ENCODE assay signal across 10 cellular contexts in the genomic region with DNA sequence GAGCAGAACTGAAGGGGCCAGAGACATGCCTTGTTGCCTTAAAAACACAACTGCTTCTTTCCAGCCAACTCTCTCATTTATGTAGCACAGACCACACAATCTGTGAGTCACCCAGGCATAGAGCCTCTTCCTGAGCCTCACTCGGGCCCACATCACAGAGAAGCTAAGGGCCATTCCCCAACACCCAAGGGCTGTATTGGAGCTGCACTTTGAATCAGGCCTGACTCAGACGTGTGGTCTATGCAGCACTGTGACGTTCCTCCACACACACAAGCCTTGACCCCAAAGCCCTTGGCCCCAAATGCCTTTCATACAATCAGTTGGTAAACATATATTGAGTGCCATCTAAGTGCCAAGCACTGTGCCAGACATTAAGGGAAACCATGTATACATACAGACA.
DNase-seq lines count a peak whose midpoint lies in the region; ATAC-seq and TF ChIP-seq lines count a peak whose summit lies in the region.
"Had no signal": no experiment of that assay in that cellular context is flagged by ENCODE, and none has a peak within 500 bp of the region (broad histone marks: within the 10 kb centered on the region; RNA-seq: fewer than 3 reads in every experiment).

No MANE protein-coding gene starts in this region.

- no peaks in the 10 kb centered on the region for H3K4me1 Mint-ChIP-seq in activated CD8-positive, alpha-beta T cell treated with anti-CD3 and anti-CD28 coated beads for 36 hours (ENCODE audit: low read depth)
- H3K4me1 Mint-ChIP-seq in activated CD8-positive, alpha-beta T cell treated with anti-CD3 and anti-CD28 coated beads, Interleukin-2, amount 10 ng/mL, durations not matched to agents 7 days and 5 days (ENCODE audit: low read depth) = no peaks in the 10 kb centered on the region
- peaks cover 6% of the 10 kb centered on the region for H3K4me1 Mint-ChIP-seq in activated T-helper 17 cell treated with anti-CD3 and anti-CD28 coated beads, Interleukin-2, amount 50 U/mL, for 72 hours

- no peak overlapping the region for H3K4me3 Mint-ChIP-seq in activated CD8-positive, alpha-beta T cell treated with anti-CD3 and anti-CD28 coated beads for 36 hours
- no peak overlapping the region for H3K4me3 Mint-ChIP-seq in activated CD8-positive, alpha-beta T cell treated with anti-CD3 and anti-CD28 coated beads, Interleukin-2, amount 10 ng/mL, durations not matched to agents 7 days and 5 days
- peak overlapping the region; percentile 38 for H3K4me3 Mint-ChIP-seq in activated T-helper 17 cell treated with anti-CD3 and anti-CD28 coated beads, Interleukin-2, amount 50 U/mL, for 72 hours
- H3K4me3 Mint-ChIP-seq: activated naive CD8-positive, alpha-beta T cell had no signal

- POLR2A ChIA-PET in activated CD8-positive, alpha-beta T cell treated with anti-CD3 and anti-CD28 coated beads for 36 hours (lab: Charles Lee) = no interaction called here
- POLR2A ChIA-PET in activated CD8-positive, alpha-beta T cell treated with anti-CD3 and anti-CD28 coated beads, Interleukin-2, amount 10 ng/mL, durations not matched to agents 7 days and 5 days (lab: Charles Lee) = no interaction called here

- peaks cover 1% of the 10 kb centered on the region for H3K9me3 Mint-ChIP-seq in activated CD8-positive, alpha-beta T cell treated with anti-CD3 and anti-CD28 coated beads for 36 hours
- no peaks in the 10 kb centered on the region for H3K9me3 Mint-ChIP-seq in activated CD8-positive, alpha-beta T cell treated with anti-CD3 and anti-CD28 coated beads, Interleukin-2, amount 10 ng/mL, durations not matched to agents 7 days and 5 days (ENCODE audit: insufficient read depth)
- H3K9me3 Mint-ChIP-seq in activated T-helper 17 cell treated with anti-CD3 and anti-CD28 coated beads, Interleukin-2, amount 50 U/mL, for 72 hours = peaks cover under 1% of the 10 kb centered on the region

- peak; percentile 69 for ATAC-seq in activated CD8-positive, alpha-beta T cell treated with anti-CD3 and anti-CD28 coated beads for 36 hours
- ATAC-seq in activated CD8-positive, alpha-beta T cell treated with anti-CD3 and anti-CD28 coated beads, Interleukin-2, amount 10 ng/mL, durations not matched to agents 7 days and 5 days = no peak
- ATAC-seq in HG02763 (IDR thresholded peaks at IDR 0.05; ENCODE audit: unreplicated experiment) (peak; percentile 70), psoas muscle (no peak)
- peak; percentile 99 for ATAC-seq in activated T-helper 17 cell treated with anti-CD3 and anti-CD28 coated beads, Interleukin-2, amount 50 U/mL, for 72 hours (replicated peaks)

- TF ChIP-seq CTCF in activated CD8-positive, alpha-beta T cell treated with anti-CD3 and anti-CD28 coated beads for 36 hours (IDR thresholded peaks at IDR 0.05) = no peak
- no peak for TF ChIP-seq CTCF in psoas muscle (IDR thresholded peaks at IDR 0.05)

- CTCF ChIA-PET in activated CD8-positive, alpha-beta T cell treated with anti-CD3 and anti-CD28 coated beads for 36 hours (lab: Charles Lee) = no interaction called here
- CTCF ChIA-PET in activated CD8-positive, alpha-beta T cell treated with anti-CD3 and anti-CD28 coated beads, Interleukin-2, amount 10 ng/mL, durations not matched to agents 7 days and 5 days (lab: Charles Lee) = no interaction called here

- DNase-seq in activated CD8-positive, alpha-beta T cell treated with anti-CD3 and anti-CD28 coated beads for 36 hours = peak; percentile 33
- DNase-seq in activated CD8-positive, alpha-beta T cell treated with anti-CD3 and anti-CD28 coated beads, Interleukin-2, amount 10 ng/mL, durations not matched to agents 7 days and 5 days = no peak
- DNase-seq in stimulated activated CD8-positive, alpha-beta memory T cell treated with anti-CD3 and anti-CD28 coated beads, Interleukin-4, amount 100 ng/mL, for 24 hours (ENCODE audit: low read depth) = peak; percentile 0
- no peak for DNase-seq in dedifferentiated amniotic fluid mesenchymal stem cell (ENCODE audit: extremely low spot score)
- DNase-seq in NCI-H1436 treated with DMSO at 0.1 percent for 48 hours (lab: John Stamatoyannopoulos, UW) = no peak
- DNase-seq in psoas muscle = no peak
- DNase-seq: NCI-H1092 had no signal

- H3K36me3 ChIP-seq in psoas muscle (ENCODE audit: insufficient read depth in 1 of 2, low read depth in 1 of 2) = no peaks in the 10 kb centered on the region

- H3K27ac ChIP-seq in psoas muscle = no peak overlapping the region

- no peak overlapping the region for H3K27ac Mint-ChIP-seq in activated CD8-positive, alpha-beta T cell treated with anti-CD3 and anti-CD28 coated beads for 36 hours
- no peak overlapping the region for H3K27ac Mint-ChIP-seq in activated CD8-positive, alpha-beta T cell treated with anti-CD3 and anti-CD28 coated beads, Interleukin-2, amount 10 ng/mL, durations not matched to agents 7 days and 5 days
- peak overlapping the region; percentile 79 for H3K27ac Mint-ChIP-seq in activated T-helper 17 cell treated with anti-CD3 and anti-CD28 coated beads, Interleukin-2, amount 50 U/mL, for 72 hours
- H3K27ac Mint-ChIP-seq: activated naive CD8-positive, alpha-beta T cell had no signal

- WGBS in psoas muscle, 3 donors = 76 to 84% (median 82%) methylated on average over 3 of the region's 3 CpGs

- intact Hi-C loops in activated CD8-positive, alpha-beta T cell treated with anti-CD3 and anti-CD28 coated beads for 36 hours (cut with micrococcal nuclease) = no loop called here
- intact Hi-C loops in psoas muscle (cut with DNase I) = no loop called here

- no peak overlapping the region for H3K4me3 ChIP-seq in psoas muscle

- no peaks in the 10 kb centered on the region for H3K36me3 Mint-ChIP-seq in activated CD8-positive, alpha-beta T cell treated with anti-CD3 and anti-CD28 coated beads for 36 hours (ENCODE audit: low read depth)
- no peaks in the 10 kb centered on the region for H3K36me3 Mint-ChIP-seq in activated CD8-positive, alpha-beta T cell treated with anti-CD3 and anti-CD28 coated beads, Interleukin-2, amount 10 ng/mL, durations not matched to agents 7 days and 5 days (ENCODE audit: low read depth)
- no peaks in the 10 kb centered on the region for H3K36me3 Mint-ChIP-seq in activated T-helper 17 cell treated with anti-CD3 and anti-CD28 coated beads, Interleukin-2, amount 50 U/mL, for 72 hours (ENCODE audit: low read depth)
- H3K36me3 Mint-ChIP-seq: activated naive CD8-positive, alpha-beta T cell had no signal

- H3K27me3 Mint-ChIP-seq in activated CD8-positive, alpha-beta T cell treated with anti-CD3 and anti-CD28 coated beads for 36 hours = no peaks in the 10 kb centered on the region
- no peaks in the 10 kb centered on the region for H3K27me3 Mint-ChIP-seq in activated CD8-positive, alpha-beta T cell treated with anti-CD3 and anti-CD28 coated beads, Interleukin-2, amount 10 ng/mL, durations not matched to agents 7 days and 5 days (ENCODE audit: low read depth)
- peaks cover 5% of the 10 kb centered on the region for H3K27me3 Mint-ChIP-seq in activated T-helper 17 cell treated with anti-CD3 and anti-CD28 coated beads, Interleukin-2, amount 50 U/mL, for 72 hours
- H3K27me3 Mint-ChIP-seq: activated naive CD8-positive, alpha-beta T cell had no signal

- H3K27me3 ChIP-seq in psoas muscle (ENCODE audit: insufficient read depth in 3 of 3, low read length in 2 of 3) = no peaks in the 10 kb centered on the region

- no peaks in the 10 kb centered on the region for H3K4me1 ChIP-seq in psoas muscle

- H3K9me3 ChIP-seq in psoas muscle = no peaks in the 10 kb centered on the region

Comparison
In these comparisons a context has a peak if more than half of its experiments do, and no peak if none do; other contexts are left out.
1. ATAC-seq: peak in activated CD8-positive, alpha-beta T cell treated with anti-CD3 and anti-CD28 coated beads for 36 hours (single experiment), HG02763 (single experiment) and activated T-helper 17 cell treated with anti-CD3 and anti-CD28 coated beads, Interleukin-2, amount 50 U/mL, for 72 hours (single experiment); none in activated CD8-positive, alpha-beta T cell treated with anti-CD3 and anti-CD28 coated beads, Interleukin-2, amount 10 ng/mL, durations not matched to agents 7 days and 5 days (single experiment) and psoas muscle (0 of 4).
2. DNase-seq: peak in activated CD8-positive, alpha-beta T cell treated with anti-CD3 and anti-CD28 coated beads for 36 hours (single experiment) and stimulated activated CD8-positive, alpha-beta memory T cell treated with anti-CD3 and anti-CD28 coated beads, Interleukin-4, amount 100 ng/mL, for 24 hours (single experiment); none in activated CD8-positive, alpha-beta T cell treated with anti-CD3 and anti-CD28 coated beads, Interleukin-2, amount 10 ng/mL, durations not matched to agents 7 days and 5 days (single experiment), dedifferentiated amniotic fluid mesenchymal stem cell (single experiment), NCI-H1436 treated with DMSO at 0.1 percent for 48 hours (single experiment) and psoas muscle (0 of 2).